In genomic region chr22:20748820-20749428, GRCh38 we compare ENCODE assay signal across 11 cellular contexts. TPM values are rescaled to one million over a fixed set of nuclear protein-coding genes. Genes with fewer than 3 reads are reported as not detected.
A peak's percentile ranks its signal among the peaks of the same experiment; 100 is the strongest.
DNase-seq lines count a peak whose midpoint lies in the region; ATAC-seq, FAIRE-seq and TF ChIP-seq lines count a peak whose summit lies in the region.
"Had no signal": no experiment of that assay in that cellular context is flagged by ENCODE, and none has a peak within 500 bp of the region (broad histone marks: within the 10 kb centered on the region; RNA-seq: fewer than 3 reads in every experiment).

No MANE protein-coding gene starts in this region.

- no peak overlapping the region for H3K4me3 ChIP-seq in BLaER1
- no peak overlapping the region for H3K4me3 ChIP-seq in choroid plexus epithelial cell (ENCODE audit: low read depth, low read length)
- H3K4me3 ChIP-seq in PC-3 (ENCODE audit: low read length): no peak overlapping the region

- peaks cover 43% of the 10 kb centered on the region for H3K4me1 ChIP-seq in BLaER1
- H3K4me1 ChIP-seq in PC-3 (ENCODE audit: insufficient read depth, low read length): peaks cover 12% of the 10 kb centered on the region; the same call in 1 of the 2 replicates

- POLR2A ChIA-PET in PC-3 (lab: Charles Lee; ENCODE audit: unreplicated experiment): no interaction called here

- TF ChIP-seq CTCF in choroid plexus epithelial cell (conservative IDR thresholded peaks at IDR 0.05; ENCODE audit: low read depth, low read length): no peak
- no peak for TF ChIP-seq CTCF in PC-3 (conservative IDR thresholded peaks at IDR 0.05; ENCODE audit: low read depth, low read length)

- no peaks in the 10 kb centered on the region for H3K9me2 ChIP-seq in PC-3 (replicated peaks; ENCODE audit: low read length)

- CTCF ChIA-PET in PC-3 (lab: Charles Lee): no interaction called here

- no peaks in the 10 kb centered on the region for H3K9me3 ChIP-seq in BLaER1
- H3K9me3 ChIP-seq in PC-3 (ENCODE audit: low read length): no peaks in the 10 kb centered on the region

- ATAC-seq in GM19328 (IDR thresholded peaks at IDR 0.05; ENCODE audit: unreplicated experiment): peak; percentile 43
- ATAC-seq in HG03196 (IDR thresholded peaks at IDR 0.05; ENCODE audit: unreplicated experiment): peak; percentile 60
- ATAC-seq in PC-3: no peak
- no peak for ATAC-seq in HG03025 (IDR thresholded peaks at IDR 0.05; ENCODE audit: low FRiP score, unreplicated experiment)
- no peak for ATAC-seq in GM19035 (IDR thresholded peaks at IDR 0.05; ENCODE audit: unreplicated experiment)

- no TSS peak for BruUV-seq in PC-3 (replicated peaks; lab: Mats Ljungman, UMichigan)

- intact Hi-C loops in PC-3 (cut with micrococcal nuclease): no loop called here

- peak; percentile 73 for DNase-seq in choroid plexus epithelial cell (ENCODE audit: low read depth)
- no peak for DNase-seq in PC-3
- DNase-seq in frontal cortex (ENCODE audit: low spot score in 2 of 2): no peak
- DNase-seq: immature natural killer cell, NCI-H1436 had no signal

- no peaks in the 10 kb centered on the region for H3K79me2 ChIP-seq in PC-3 (ENCODE audit: low read length)

- H3F3A ChIP-seq in PC-3 (ENCODE audit: low read length, unreplicated experiment): no peaks in the 10 kb centered on the region

- H3K4me2 ChIP-seq in BLaER1: peak overlapping the region; percentile 49
- H3K4me2 ChIP-seq in PC-3 (ENCODE audit: low read length): no peak overlapping the region

- H2AFZ ChIP-seq in PC-3 (ENCODE audit: low read length): no peak overlapping the region

- no peaks in the 10 kb centered on the region for H3K27me3 ChIP-seq in BLaER1
- no peaks in the 10 kb centered on the region for H3K27me3 ChIP-seq in PC-3 (ENCODE audit: low read length)

- H3K9ac ChIP-seq in BLaER1 (peak overlapping the region; percentile 39; the same call in 1 of the 2 replicates), PC-3 (ENCODE audit: low read length) (no peak overlapping the region)

- peak overlapping the region; percentile 25; the same call in 1 of the 2 replicates for H3K27ac ChIP-seq in BLaER1
- H3K27ac ChIP-seq in PC-3 (ENCODE audit: low read length): no peak overlapping the region

- H4K20me1 ChIP-seq in BLaER1 (peaks cover 12% of the 10 kb centered on the region; the same call in 1 of the 2 replicates), PC-3 (ENCODE audit: low read length) (no peaks in the 10 kb centered on the region)

- H3K36me3 ChIP-seq in BLaER1 (peaks cover 80% of the 10 kb centered on the region), PC-3 (ENCODE audit: low read depth, low read length) (no peaks in the 10 kb centered on the region; the same call in 1 of the 2 replicates)

- FAIRE-seq in frontal cortex (lab: Jason Lieb, UNC): no peak

RNA-seq across cellular contexts. Expression of gene SERPIND1, which starts 25.0 kb away (rescaled TPM):
- total RNA-seq in PC-3 (2014; rRNA removed): 2.9 and 3.0 TPM in 2 replicates
- 4.5 TPM for total RNA-seq in frontal cortex
- total RNA-seq: activated T-helper 2 cell treated with anti-CD3 and anti-CD28 coated beads, Interferon-gamma antibody, Interleukin-2, Interleukin-4, amounts not matched to agents 10 μg/mL and 5 μg/mL and 100 μg/mL, durations not matched to agents 14 hours and 24 hours and 36 hours had no signal

Comparison
In these comparisons a context has a peak if more than half of its experiments do, and no peak if none do; other contexts are left out.
1. ATAC-seq: peak in GM19328 (single experiment) and HG03196 (single experiment); none in PC-3 (single experiment), HG03025 (single experiment) and GM19035 (single experiment).